1 cellular context compared by ENCODE assay signal in genomic region chr2:152098033-152098797, GRCh38.
TF ChIP-seq lines count a peak whose summit lies in the region.

No MANE protein-coding gene starts in this region.

TF ChIP-seq in HCT116, 20 proteins besides CTCF, POLR2A, EP300 and RAD21 (continued from another document):
- TF ChIP-seq ZBTB33 (IDR thresholded peaks at IDR 0.05; ENCODE audit: extremely low read depth, insufficient replicate concordance, low read length) (no peak), ATF3 (IDR thresholded peaks at IDR 0.05) (no peak)
